In genomic region chr16:85029981-85030381, GRCh38 we compare ENCODE assay signal across 10 cellular contexts. TPM values are rescaled to one million over a fixed set of nuclear protein-coding genes. Genes with fewer than 3 reads are reported as not detected.
A peak's percentile ranks its signal among the peaks of the same experiment; 100 is the strongest.
DNase-seq lines count a peak whose midpoint lies in the region; ATAC-seq and TF ChIP-seq lines count a peak whose summit lies in the region.
"Had no signal": no experiment of that assay in that cellular context is flagged by ENCODE, and none has a peak within 500 bp of the region (broad histone marks: within the 10 kb centered on the region; RNA-seq: fewer than 3 reads in every experiment).

No MANE protein-coding gene starts in this region.

- TF ChIP-seq CTCF in NB4 (IDR thresholded peaks at IDR 0.05; ENCODE audit: low read depth, low read length), result no peak
- no peak for TF ChIP-seq CTCF in neural crest cell (conservative IDR thresholded peaks at IDR 0.05)
- no peak for TF ChIP-seq CTCF in thyroid gland (IDR thresholded peaks at IDR 0.05)

- DNase-seq in CD1c-positive myeloid dendritic cell (ENCODE audit: extremely low spot score), result peak; percentile 25
- DNase-seq in NB4 (ENCODE audit: low read depth), result peak; percentile 96
- no peak for DNase-seq in central memory CD8-positive, alpha-beta T cell (ENCODE audit: low spot score in 2 of 2)
- no peak for DNase-seq in neural crest cell (ENCODE audit: low read depth, low spot score)
- no peak for DNase-seq in NK-92 (lab: John Stamatoyannopoulos, UW; ENCODE audit: unreplicated experiment)
- no peak for DNase-seq in KBM-7
- DNase-seq in HUDEP-2 (lab: John Stamatoyannopoulos, UW; ENCODE audit: unreplicated experiment in 76 of 76), result no peak
- no peak for DNase-seq in thyroid gland
- DNase-seq: Calu3 had no signal

- H3K4me3 ChIP-seq in NB4 (ENCODE audit: low read depth, low read length), result peak overlapping the region; percentile 52
- no peak overlapping the region for H3K4me3 ChIP-seq in thyroid gland (replicated peaks in 1 of 3)

- peaks cover 28% of the 10 kb centered on the region for H3K4me1 Mint-ChIP-seq in central memory CD8-positive, alpha-beta T cell
- H3K4me1 Mint-ChIP-seq in neural crest cell, result peaks cover 33% of the 10 kb centered on the region

- no peaks in the 10 kb centered on the region for H3K9me3 ChIP-seq in thyroid gland

- no peak overlapping the region for H3K27ac ChIP-seq in thyroid gland

- no peak for ATAC-seq in central memory CD8-positive, alpha-beta T cell (replicated peaks; ENCODE audit: extremely low read depth, poor library complexity, severe bottlenecking)

- 84 to 88% methylated on average over 15 of the region's 15 CpGs for WGBS in thyroid gland, 2 donors

- no peaks in the 10 kb centered on the region for H3K27me3 ChIP-seq in thyroid gland

- H3K27ac Mint-ChIP-seq in central memory CD8-positive, alpha-beta T cell (ENCODE audit: low read depth), result peak overlapping the region; percentile 94
- no peak overlapping the region for H3K27ac Mint-ChIP-seq in neural crest cell (ENCODE audit: unreplicated experiment)
- H3K27ac Mint-ChIP-seq: mesothelial cell of epicardium had no signal

- H3K4me1 ChIP-seq in thyroid gland, result peaks cover 10 to 22% of the 10 kb centered on the region in 2 donors

- intact Hi-C loops in thyroid gland (cut with DNase I), result no loop called here

- H3K36me3 Mint-ChIP-seq in central memory CD8-positive, alpha-beta T cell (ENCODE audit: insufficient read depth), result peaks cover 11% of the 10 kb centered on the region
- no peaks in the 10 kb centered on the region for H3K36me3 Mint-ChIP-seq in neural crest cell (ENCODE audit: low read depth)
- H3K36me3 Mint-ChIP-seq: mesothelial cell of epicardium had no signal

- no peak overlapping the region for H3K4me3 Mint-ChIP-seq in central memory CD8-positive, alpha-beta T cell
- H3K4me3 Mint-ChIP-seq in neural crest cell, result peak overlapping the region; percentile 88

- H3K36me3 ChIP-seq in thyroid gland, result no peaks in the 10 kb centered on the region

- no peaks in the 10 kb centered on the region for H3K9me3 Mint-ChIP-seq in central memory CD8-positive, alpha-beta T cell
- H3K9me3 Mint-ChIP-seq in neural crest cell, result no peaks in the 10 kb centered on the region
- H3K9me3 Mint-ChIP-seq: mesothelial cell of epicardium had no signal

- no peaks in the 10 kb centered on the region for H3K27me3 Mint-ChIP-seq in central memory CD8-positive, alpha-beta T cell
- peaks cover 23% of the 10 kb centered on the region for H3K27me3 Mint-ChIP-seq in neural crest cell (ENCODE audit: low read depth)

- in situ Hi-C loops in KBM-7 (cut with MboI; ENCODE audit: low pct_unique_long_range_greater_than_20kb, low sequenced_read_pairs), result no loop called here

- TF ChIP-seq POLR2A in NB4 (IDR thresholded peaks at IDR 0.05; ENCODE audit: extremely low read depth, insufficient read length) (no peak), thyroid gland (IDR thresholded peaks at IDR 0.05) (no peak)

RNA-seq across cellular contexts. Expression of gene KIAA0513, which starts 2.4 kb away (rescaled TPM):
- total RNA-seq in neural crest cell, result 10.3 TPM in 2 replicates
- 1 to 10 TPM; 6.2 to 8.4 (median 7.5) TPM for total RNA-seq in thyroid gland

RNA-seq across cellular contexts. Expression of gene ZDHHC7, which starts 18.6 kb away (rescaled TPM):
- 39.5 and 40.0 TPM in 2 replicates for total RNA-seq in neural crest cell
- 10 to 100 TPM; 49.8 to 59.2 (median 54.3) TPM for total RNA-seq in thyroid gland

Comparison
In these comparisons a context has a peak if more than half of its experiments do, and no peak if none do; other contexts are left out.
1. DNase-seq: peak in CD1c-positive myeloid dendritic cell (single experiment) and NB4 (single experiment); none in central memory CD8-positive, alpha-beta T cell (0 of 2), neural crest cell (single experiment), NK-92 (single experiment), KBM-7 (single experiment), HUDEP-2 (0 of 76) and thyroid gland (0 of 2).